8 cellular contexts compared by ENCODE assay signal in genomic region chr18:46167971-46168370, GRCh38.
DNase-seq lines count a peak whose midpoint lies in the region; ATAC-seq and TF ChIP-seq lines count a peak whose summit lies in the region.

No MANE protein-coding gene starts in this region.

- DNase-seq in NB4 (ENCODE audit: low read depth), result peak; percentile 37
- no peak for DNase-seq in left ventricle myocardium inferior
- DNase-seq in cerebellar cortex (ENCODE audit: low spot score), result no peak
- DNase-seq in NCI-H748 treated with DMSO at 0.1 percent for 48 hours (lab: John Stamatoyannopoulos, UW), result no peak
- DNase-seq in NCI-H774 (lab: John Stamatoyannopoulos, UW), result no peak

- H3K27ac ChIP-seq in duodenal mucosa (ENCODE audit: low read depth, low read length) (no peak overlapping the region), left ventricle myocardium inferior (replicated peaks) (no peak overlapping the region)

- H3K9me3 ChIP-seq in duodenal mucosa (ENCODE audit: control insufficient read depth in 1 of 2, low read length in 2 of 2) (no peaks in the 10 kb centered on the region), left ventricle myocardium inferior (replicated peaks) (no peaks in the 10 kb centered on the region)

- ATAC-seq in GM18858 (IDR thresholded peaks at IDR 0.05; ENCODE audit: unreplicated experiment), result peak; percentile 89
- ATAC-seq in HG02610 (IDR thresholded peaks at IDR 0.05; ENCODE audit: unreplicated experiment), result peak; percentile 90

- TF ChIP-seq CTCF in NB4 (IDR thresholded peaks at IDR 0.05; ENCODE audit: low read depth, low read length), result no peak
- TF ChIP-seq CTCF in left ventricle myocardium inferior (IDR thresholded peaks at IDR 0.05; ENCODE audit: borderline replicate concordance), result no peak

- peak overlapping the region in 1 of 2 donors; percentile 39 for H3K9ac ChIP-seq in duodenal mucosa (ENCODE audit: low read depth in 1 of 2, low read length in 2 of 2)

- H3K36me3 ChIP-seq in duodenal mucosa (ENCODE audit: control insufficient read depth in 1 of 2, insufficient read depth in 2 of 2, low read length in 2 of 2) (no peaks in the 10 kb centered on the region), left ventricle myocardium inferior (no peaks in the 10 kb centered on the region)

- H3K27me3 ChIP-seq in duodenal mucosa (ENCODE audit: control insufficient read depth in 1 of 2, insufficient read depth in 2 of 2, low read length in 2 of 2), result no peaks in the 10 kb centered on the region
- H3K27me3 ChIP-seq in left ventricle myocardium inferior (ENCODE audit: low read depth), result no peaks in the 10 kb centered on the region

- intact Hi-C loops in left ventricle myocardium inferior (cut with micrococcal nuclease), result loop anchor here (10.0 kb wide), 1 partner anchor 487 kb away; the partner anchor contains the start of gene LOXHD1

- peaks cover 2 to 7% of the 10 kb centered on the region in 2 donors for H3K4me1 ChIP-seq in duodenal mucosa (ENCODE audit: control insufficient read depth in 1 of 2, insufficient read depth in 2 of 2, low read length in 2 of 2)
- H3K4me1 ChIP-seq in left ventricle myocardium inferior, result peaks cover 3% of the 10 kb centered on the region

- no peak overlapping the region for H3K4me3 ChIP-seq in NB4 (ENCODE audit: low read depth, low read length)
- H3K4me3 ChIP-seq in duodenal mucosa (ENCODE audit: low read depth in 1 of 2, low read length in 2 of 2), result peak overlapping the region; percentile 57 to 71
- no peak overlapping the region for H3K4me3 ChIP-seq in left ventricle myocardium inferior

- TF ChIP-seq POLR2A in NB4 (IDR thresholded peaks at IDR 0.05; ENCODE audit: extremely low read depth, insufficient read length), result no peak

Comparison
In these comparisons a context has a peak if more than half of its experiments do, and no peak if none do; other contexts are left out.
1. H3K4me3 ChIP-seq: peak in duodenal mucosa (2 of 2); none in NB4 (single experiment) and left ventricle myocardium inferior (single experiment).